31 cellular contexts compared by ENCODE assay signal in genomic region chr2:169966449-169966848, GRCh38.
"Had no signal": no experiment of that assay in that cellular context is flagged by ENCODE, and none has a peak within 500 bp of the region (broad histone marks: within the 10 kb centered on the region; RNA-seq: fewer than 3 reads in every experiment).

No MANE protein-coding gene starts in this region.

- DNase-seq: activated B cell treated with CpG ODN at 0.5 μM for 24 hours; activated CD4-positive, alpha-beta memory T cell treated with anti-CD3 and anti-CD28 coated beads for 36 hours; activated CD4-positive, alpha-beta T cell treated with anti-CD3 and anti-CD28 coated beads for 4 hours; activated CD4-positive, alpha-beta T cell treated with anti-CD3 and anti-CD28 coated beads, Interleukin-2, amount 10 ng/mL, durations not matched to agents 24 days and 14 days; activated CD4-positive, alpha-beta T cell treated with anti-CD3 and anti-CD28 coated beads, Interleukin-2, amount 50 U/mL, for 1 hour; activated CD4-positive, alpha-beta T cell treated with anti-CD3 and anti-CD28 coated beads, Interleukin-2, amount 50 U/mL, for 4 hours; activated CD4-positive, CD25-positive, alpha-beta regulatory T cell treated with anti-CD3 and anti-CD28 coated beads, Interleukin-2, amount 50 U/mL, for 72 hours; activated CD8-positive, alpha-beta memory T cell treated with anti-CD3 and anti-CD28 coated beads, Interleukin-2, amount 50 U/mL, for 4 hours; activated CD8-positive, alpha-beta T cell treated with anti-CD3 and anti-CD28 coated beads for 36 hours; activated effector memory CD4-positive, alpha-beta T cell treated with anti-CD3 and anti-CD28 coated beads, Interleukin-2, amount 50 U/mL, for 16 hours; activated gamma-delta T cell treated with Interleukin-2 at 50 U/mL for 16 hours; activated naive CD4-positive, alpha-beta T cell; activated naive CD4-positive, alpha-beta T cell treated with anti-CD3 and anti-CD28 coated beads for 36 hours; activated naive CD4-positive, alpha-beta T cell treated with anti-CD3 and anti-CD28 coated beads, Interleukin-2, amount 50 U/mL, for 16 hours; activated naive CD8-positive, alpha-beta T cell treated with anti-CD3 and anti-CD28 coated beads for 36 hours; activated T-cell treated with anti-CD3 and anti-CD28 coated beads for 4 hours; activated T-cell treated with anti-CD3 and anti-CD28 coated beads, Interleukin-2, amount 50 U/mL, for 1 hour; activated T-cell treated with anti-CD3 and anti-CD28 coated beads, Interleukin-2, amount 50 U/mL, for 4 hours; activated T-cell treated with anti-CD3 and anti-CD28 coated beads, Interleukin-2, amount 50 U/mL, for 72 hours; adrenal gland; amniotic stem cell; aorta; body of pancreas; brain microvascular endothelial cell; central memory CD4-positive, alpha-beta T cell; T-helper 1 cell; T-helper 2 cell; T-helper 9 cell had no signal

- H3K9me3 ChIP-seq: adrenal gland, body of pancreas had no signal

- H3K4me1 ChIP-seq: body of pancreas, breast epithelium had no signal

- ATAC-seq: activated CD8-positive, alpha-beta T cell treated with anti-CD3 and anti-CD28 coated beads for 36 hours; activated naive CD4-positive, alpha-beta T cell treated with anti-CD3 and anti-CD28 coated beads, Interleukin-2, amount 50 U/mL, for 72 hours; activated T-cell treated with anti-CD3 and anti-CD28 coated beads, Interleukin-2, amount 50 U/mL, for 4 hours; activated T-cell treated with anti-CD3 and anti-CD28 coated beads, Interleukin-2, amount 50 U/mL, for 72 hours; activated T-helper 17 cell treated with anti-CD3 and anti-CD28 coated beads, Interleukin-2, amount 50 U/mL, for 72 hours; body of pancreas had no signal

- H3K4me3 ChIP-seq: adrenal gland, body of pancreas, breast epithelium had no signal

- H3K36me3 ChIP-seq: adrenal gland, brain microvascular endothelial cell, breast epithelium had no signal

- H3K27me3 ChIP-seq: adrenal gland, body of pancreas, brain microvascular endothelial cell, breast epithelium had no signal

- H3K27ac ChIP-seq: adrenal gland, body of pancreas, brain microvascular endothelial cell, breast epithelium had no signal
